Comparison of ENCODE assay signal across 5 cellular contexts in genomic region chr7:138075786-138076185, GRCh38. TPM values are rescaled to one million over a fixed set of nuclear protein-coding genes. Genes with fewer than 3 reads are reported as not detected.
"Had no signal": no experiment of that assay in that cellular context is flagged by ENCODE, and none has a peak within 500 bp of the region (broad histone marks: within the 10 kb centered on the region; RNA-seq: fewer than 3 reads in every experiment).

No MANE protein-coding gene starts in this region.

RNA-seq across cellular contexts. Expression of gene AKR1D1, which starts 0.5 kb away (rescaled TPM):
- total RNA-seq: GM23248, H4, H7, HT-29 had no signal
- polyA plus RNA-seq: GM23248, IgD-negative memory B cell had no signal
